Comparison of ENCODE assay signal across 28 cellular contexts in the genomic region with DNA sequence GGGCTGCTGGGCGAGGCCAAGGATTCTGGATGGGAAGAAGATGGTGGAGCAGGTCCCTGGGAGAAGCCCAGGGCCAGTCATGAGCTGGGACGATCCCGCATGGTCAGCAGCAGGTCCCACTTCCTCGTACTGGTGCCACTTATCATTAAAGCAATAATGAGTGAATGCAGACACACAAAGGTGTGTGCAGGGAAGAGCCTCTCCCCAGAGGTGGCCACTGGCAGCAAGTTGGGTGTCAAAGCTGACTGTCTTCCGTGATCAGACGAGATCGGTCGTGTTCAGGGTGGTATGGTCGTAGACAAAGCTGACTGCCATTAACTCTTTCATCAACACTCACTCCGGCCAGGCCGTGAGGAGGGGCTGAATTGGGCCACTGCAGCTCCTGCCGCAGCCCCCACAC. TPM values are rescaled to one million over a fixed set of nuclear protein-coding genes. Genes with fewer than 3 reads are reported as not detected.
DNase-seq lines count a peak whose midpoint lies in the region; ATAC-seq, FAIRE-seq and TF ChIP-seq lines count a peak whose summit lies in the region.
"Had no signal": no experiment of that assay in that cellular context is flagged by ENCODE, and none has a peak within 500 bp of the region (broad histone marks: within the 10 kb centered on the region; RNA-seq: fewer than 3 reads in every experiment).

No MANE protein-coding gene starts in this region.

- no TSS peak for BruUV-seq in IMR-90 (replicated peaks; lab: Mats Ljungman, UMichigan)

- ATAC-seq in IMR-90 (ENCODE audit: low read depth), result no peak
- peak; percentile 20 for ATAC-seq in mucosa of descending colon
- no peak for ATAC-seq in activated T-cell treated with anti-CD3 and anti-CD28 coated beads, Interleukin-2, amount 50 U/mL, for 4 hours
- no peak for ATAC-seq in GM21723 (IDR thresholded peaks at IDR 0.05; ENCODE audit: unreplicated experiment)
- ATAC-seq: A549, gastrocnemius medialis, right cardiac atrium had no signal

- H3K9ac ChIP-seq in BLaER1 (no peak overlapping the region), IMR-90 (ENCODE audit: low read depth, low read length) (no peak overlapping the region)

- H3K4me3 Mint-ChIP-seq in activated T-cell treated with anti-CD3 and anti-CD28 coated beads, Interleukin-2, amount 50 U/mL, for 4 hours, result no peak overlapping the region
- H3K4me3 Mint-ChIP-seq: activated B cell treated with CpG ODN at 0.5 μM for 24 hours; activated naive CD8-positive, alpha-beta T cell treated with anti-CD3 and anti-CD28 coated beads for 36 hours; H9; nephron progenitor cell; stimulated activated naive CD8-positive, alpha-beta T cell treated with anti-CD3 and anti-CD28 coated beads, Interleukin-15, Interleukin-2, amounts not matched to agents 100 ng/mL and 50 ng/mL, for 24 hours had no signal

- H3K18ac ChIP-seq in IMR-90 (ENCODE audit: low read depth, low read length), result no peak overlapping the region

- H3K14ac ChIP-seq in IMR-90 (replicated peaks; ENCODE audit: low read depth, low read length), result no peak overlapping the region

- no peak overlapping the region for H2BK15ac ChIP-seq in IMR-90 (ENCODE audit: low read depth, low read length)

- H4K5ac ChIP-seq in IMR-90 (ENCODE audit: low read depth, low read length), result no peak overlapping the region

- whole genome bisulfite sequencing in IMR-90 (ENCODE audit: extremely low coverage in 2 of 2, insufficient read length in 1 of 2), 2 experiments, result 93% methylated on average over 5 of the region's 12 CpGs; no CpG with 5 or more reads in 1 of the 2 experiments

- peak overlapping the region; percentile 42 for H2AK9ac ChIP-seq in IMR-90 (replicated peaks; ENCODE audit: low read depth, low read length, poor library complexity)

- no peak overlapping the region for H2BK5ac ChIP-seq in IMR-90 (ENCODE audit: low read depth, low read length, poor library complexity, severe bottlenecking)

- H3K56ac ChIP-seq in IMR-90 (ENCODE audit: extremely low read depth, insufficient read depth, low read length), result no peak overlapping the region

- no peak for TF ChIP-seq POLR2A in IMR-90 (IDR thresholded peaks at IDR 0.05; ENCODE audit: low read depth, low read length)

- no peak overlapping the region for H3K4me3 ChIP-seq in BLaER1
- H3K4me3 ChIP-seq in IMR-90 (ENCODE audit: insufficient read depth, low read depth, low read length), result no peak overlapping the region
- no peak overlapping the region for H3K4me3 ChIP-seq in bronchial epithelial cell (ENCODE audit: low read depth, low read length)
- H3K4me3 ChIP-seq in mucosa of descending colon, result no peak overlapping the region
- H3K4me3 ChIP-seq: A549, esophagus squamous epithelium, gastrocnemius medialis, Peyer's patch, SJSA1, thyroid gland had no signal

- no peaks in the 10 kb centered on the region for H3K9me1 ChIP-seq in IMR-90 (ENCODE audit: insufficient read depth, low read length)

- no peak overlapping the region for H3K27ac ChIP-seq in BLaER1
- H3K27ac ChIP-seq in IMR-90 (ENCODE audit: insufficient read depth, low read length), result no peak overlapping the region
- H3K27ac ChIP-seq: esophagus squamous epithelium, gastrocnemius medialis, Peyer's patch, thyroid gland had no signal

- H3K23ac ChIP-seq in IMR-90 (ENCODE audit: low read depth, low read length), result no peak overlapping the region

- CTCF ChIA-PET in IMR-90 (lab: Yijun Ruan, JAX), result no interaction called here

- peak overlapping the region; percentile 82 for H3K4me2 ChIP-seq in BLaER1
- H3K4me2 ChIP-seq in IMR-90 (ENCODE audit: low read depth, low read length), result no peak overlapping the region
- H3K4me2 ChIP-seq: A549 had no signal

- POLR2A ChIA-PET in IMR-90 (lab: Charles Lee; ENCODE audit: unreplicated experiment), result no interaction called here

- H4K20me1 ChIP-seq in BLaER1 (no peaks in the 10 kb centered on the region), IMR-90 (ENCODE audit: insufficient read depth, low read length) (no peaks in the 10 kb centered on the region; the same call in 1 of the 2 replicates)

- H3K27me3 ChIP-seq in BLaER1, result no peaks in the 10 kb centered on the region
- H3K27me3 ChIP-seq in IMR-90 (ENCODE audit: control insufficient read depth, insufficient read depth, low read length), result no peaks in the 10 kb centered on the region
- no peaks in the 10 kb centered on the region for H3K27me3 ChIP-seq in bronchial epithelial cell (ENCODE audit: control insufficient read depth, insufficient read depth, low read length)
- H3K27me3 ChIP-seq: gastrocnemius medialis, Peyer's patch, SJSA1, thyroid gland had no signal

- H2BK120ac ChIP-seq in IMR-90 (ENCODE audit: low read depth, low read length), result no peak overlapping the region

- H3K4me1 ChIP-seq in BLaER1 (peaks cover 61% of the 10 kb centered on the region), IMR-90 (ENCODE audit: control insufficient read depth, insufficient read depth, low read length) (peaks cover 3% of the 10 kb centered on the region; the same call in 1 of the 2 replicates), mucosa of descending colon (ENCODE audit: low read depth) (no peaks in the 10 kb centered on the region)
- H3K4me1 ChIP-seq: gastrocnemius medialis had no signal

- no peaks in the 10 kb centered on the region for H3K36me3 Mint-ChIP-seq in activated T-cell treated with anti-CD3 and anti-CD28 coated beads, Interleukin-2, amount 50 U/mL, for 4 hours (ENCODE audit: insufficient read depth)
- H3K36me3 Mint-ChIP-seq: activated naive CD8-positive, alpha-beta T cell treated with anti-CD3 and anti-CD28 coated beads for 36 hours had no signal

- no peak overlapping the region for H2BK20ac ChIP-seq in IMR-90 (ENCODE audit: low read depth, low read length)

- no peaks in the 10 kb centered on the region for H3K9me3 ChIP-seq in BLaER1
- no peaks in the 10 kb centered on the region for H3K9me3 ChIP-seq in IMR-90 (ENCODE audit: control insufficient read depth, insufficient read depth, low read length)
- H3K9me3 ChIP-seq in mucosa of descending colon, result no peaks in the 10 kb centered on the region
- H3K9me3 ChIP-seq: A549, esophagus squamous epithelium, gastrocnemius medialis, Peyer's patch, SJSA1, thyroid gland had no signal

- no peak for TF ChIP-seq RAD21 in IMR-90 (IDR thresholded peaks at IDR 0.05; ENCODE audit: low read length)

- no peaks in the 10 kb centered on the region for H3K79me1 ChIP-seq in IMR-90 (ENCODE audit: low read depth in 1 of 2, low read length in 2 of 2)

- intact Hi-C loops in IMR-90 (cut with micrococcal nuclease), result no loop called here
- intact Hi-C loops in mucosa of descending colon (cut with DNase I, micrococcal nuclease), result no loop called here

- no peak overlapping the region for H2AFZ ChIP-seq in IMR-90 (replicated peaks; ENCODE audit: low read length, poor library complexity)

- FAIRE-seq in bronchial epithelial cell (lab: Jason Lieb, UNC), result peak; percentile 18
- FAIRE-seq: A549 had no signal

- H4K91ac ChIP-seq in IMR-90 (ENCODE audit: insufficient read depth, low read depth, low read length), result no peak overlapping the region

- dilution Hi-C loops in IMR-90 (cut with HindIII; ENCODE audit: low sequenced_read_pairs, unreplicated experiment), result no loop called here

- H3K27me3 Mint-ChIP-seq in activated T-cell treated with anti-CD3 and anti-CD28 coated beads, Interleukin-2, amount 50 U/mL, for 4 hours (ENCODE audit: low read depth), result no peaks in the 10 kb centered on the region
- H3K27me3 Mint-ChIP-seq: activated B cell treated with CpG ODN at 0.5 μM for 24 hours had no signal

- H3K9me3 Mint-ChIP-seq in activated T-cell treated with anti-CD3 and anti-CD28 coated beads, Interleukin-2, amount 50 U/mL, for 4 hours, result no peaks in the 10 kb centered on the region
- H3K9me3 Mint-ChIP-seq: activated B cell treated with CpG ODN at 0.5 μM for 24 hours; activated naive CD8-positive, alpha-beta T cell treated with anti-CD3 and anti-CD28 coated beads for 36 hours; H9; nephron progenitor cell; stimulated activated naive CD8-positive, alpha-beta T cell treated with anti-CD3 and anti-CD28 coated beads, Interleukin-15, Interleukin-2, amounts not matched to agents 100 ng/mL and 50 ng/mL, for 24 hours had no signal

- H3K36me3 ChIP-seq in BLaER1, result no peaks in the 10 kb centered on the region
- H3K36me3 ChIP-seq in IMR-90 (ENCODE audit: control insufficient read depth, insufficient read depth, low read length), result no peaks in the 10 kb centered on the region
- no peaks in the 10 kb centered on the region for H3K36me3 ChIP-seq in bronchial epithelial cell (ENCODE audit: control insufficient read depth, insufficient read depth, low read length)
- no peaks in the 10 kb centered on the region for H3K36me3 ChIP-seq in mucosa of descending colon (ENCODE audit: low read depth)
- H3K36me3 ChIP-seq: esophagus squamous epithelium, gastrocnemius medialis, Peyer's patch, SJSA1, thyroid gland had no signal

- no peak overlapping the region for H4K8ac ChIP-seq in IMR-90 (ENCODE audit: low read depth in 2 of 2, low read length in 2 of 2)

- no peak overlapping the region for H2AK5ac ChIP-seq in IMR-90 (ENCODE audit: low read depth, low read length)

- in situ Hi-C loops in IMR-90 (cut with MboI; ENCODE audit: low sequenced_read_pairs), result no loop called here

- DNase-seq in IMR-90 (no peak), bronchial epithelial cell (ENCODE audit: low read depth) (no peak), mucosa of descending colon (no peak), NCI-H2107 treated with DMSO at 0.1 percent for 48 hours (lab: John Stamatoyannopoulos, UW; ENCODE audit: unreplicated experiment) (no peak), GF-D8 (lab: John Stamatoyannopoulos, UW) (no peak)
- DNase-seq in activated T-cell treated with anti-CD3 and anti-CD28 coated beads, Interleukin-2, amount 50 U/mL, for 4 hours, result no peak
- DNase-seq: activated B cell treated with CpG ODN at 0.5 μM for 24 hours; activated CD4-positive, alpha-beta T cell treated with anti-CD3 and anti-CD28 coated beads, Interleukin-2, amount 50 U/mL, for 1 hour; activated gamma-delta T cell; activated naive CD8-positive, alpha-beta T cell treated with anti-CD3 and anti-CD28 coated beads for 36 hours; activated T-cell treated with anti-CD3 and anti-CD28 coated beads, Interleukin-2, amount 50 U/mL, for 1 hour; esophagus squamous epithelium; gastrocnemius medialis; H9; MM.1S; NCI-H1105 treated with DMSO at 0.1 percent for 48 hours; NCI-H1930; NCI-H2227 treated with DMSO at 0.1 percent for 48 hours; nephron progenitor cell; right cardiac atrium; stimulated activated CD4-positive, alpha-beta T cell treated with anti-CD3 and anti-CD28 coated beads, Interleukin-2, amount 100 ng/mL, for 24 hours; thyroid gland had no signal

- H3K4ac ChIP-seq in IMR-90 (ENCODE audit: low read depth, low read length), result no peak overlapping the region

- H3K4me1 Mint-ChIP-seq in activated T-cell treated with anti-CD3 and anti-CD28 coated beads, Interleukin-2, amount 50 U/mL, for 4 hours (ENCODE audit: low read depth), result peaks cover 22% of the 10 kb centered on the region

- TF ChIP-seq CTCF in IMR-90 (conservative IDR thresholded peaks at IDR 0.05; ENCODE audit: low read depth, low read length) (no peak), bronchial epithelial cell (IDR thresholded peaks at IDR 0.05; ENCODE audit: insufficient read depth, low read length, severe bottlenecking) (no peak), mucosa of descending colon (IDR thresholded peaks at IDR 0.05) (no peak)

RNA-seq across cellular contexts. Expression of gene ARHGEF4, which starts 10.3 kb away (rescaled TPM):
- total RNA-seq in IMR-90 (2012; rRNA removed), result 2.7 and 3.3 TPM in 2 replicates
- polyA plus RNA-seq in IMR-90 (2012; rRNA removed), result 5.0 and 6.5 TPM in 2 replicates
- polyA plus RNA-seq in IMR-90 (2012; cell fraction: cytosol; rRNA removed), result 1.7 and 5.6 TPM in 2 replicates
- polyA plus RNA-seq in IMR-90 (2012; cell fraction: nucleus; rRNA removed; ENCODE audit: low replicate concordance), result 19.3 and 36.1 TPM in 2 replicates
- total RNA-seq in bronchial epithelial cell, result 74.8 and 107 TPM in 2 replicates
- total RNA-seq in mucosa of descending colon, result 10 to 100 TPM in 1 of 3 donors, 1 to 10 TPM in 1, under 1 TPM in 1; 0.94 to 14.0 (median 1.5) TPM
- total RNA-seq in activated T-cell treated with anti-CD3 and anti-CD28 coated beads, Interleukin-2, amount 50 U/mL, for 4 hours, result under 1 TPM; 0.43 to 0.84 (median 0.58) TPM
